In the genomic region with DNA sequence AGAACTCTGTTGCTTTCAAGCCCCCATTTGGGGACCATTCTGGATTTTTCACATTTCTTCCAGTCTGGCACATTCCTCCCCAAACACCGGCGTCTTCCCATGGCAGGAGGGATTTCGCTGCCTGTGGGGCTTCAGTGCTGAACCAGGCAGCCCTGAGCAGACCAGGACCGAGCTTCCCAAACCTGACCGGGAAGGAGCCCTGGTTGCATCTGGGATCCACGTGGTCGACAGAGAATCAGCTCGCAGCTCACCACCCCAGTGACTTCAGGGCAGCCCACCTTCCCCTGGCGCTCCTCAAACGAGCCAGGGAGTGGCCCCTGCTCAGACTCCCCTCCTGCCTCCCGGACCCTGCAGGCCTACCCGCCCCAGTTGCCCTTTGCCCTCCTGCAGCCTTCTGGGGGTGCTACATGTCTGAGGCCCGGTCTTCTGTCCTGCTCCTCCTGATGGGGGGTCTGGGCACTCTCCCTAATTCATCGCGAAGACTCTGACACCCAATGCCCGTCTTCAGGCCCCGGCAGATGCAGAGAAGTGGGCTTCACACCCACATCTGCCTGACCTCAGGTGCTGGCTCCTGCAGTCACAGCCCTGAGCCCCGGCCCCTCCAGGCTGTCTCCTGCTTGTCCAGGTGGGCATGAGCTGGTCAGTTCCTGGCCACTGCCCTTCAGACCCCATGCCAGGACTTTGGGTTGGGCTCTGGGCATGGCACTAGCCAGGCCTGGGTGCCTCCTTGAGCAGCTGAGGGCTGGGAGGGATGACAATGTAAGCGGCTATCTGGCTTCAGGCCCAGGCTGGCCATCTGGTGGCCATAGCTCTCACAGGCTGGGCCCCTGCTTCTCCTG, we compare ENCODE assay signal across 8 cellular contexts. TPM values are rescaled to one million over a fixed set of nuclear protein-coding genes. Genes with fewer than 3 reads are reported as not detected.
A peak's percentile ranks its signal among the peaks of the same experiment; 100 is the strongest.
DNase-seq lines count a peak whose midpoint lies in the region; ATAC-seq and TF ChIP-seq lines count a peak whose summit lies in the region.

No MANE protein-coding gene starts in this region.

- TF ChIP-seq POLR2A in suprapubic skin (IDR thresholded peaks at IDR 0.05): no peak

- H3K36me3 ChIP-seq in suprapubic skin: no peaks in the 10 kb centered on the region

- no peak for ATAC-seq in activated CD8-positive, alpha-beta memory T cell treated with anti-CD3 and anti-CD28 coated beads, Interleukin-2, amount 10 ng/mL, durations not matched to agents 7 days and 5 days
- ATAC-seq in HG03565 (IDR thresholded peaks at IDR 0.05; ENCODE audit: unreplicated experiment): no peak
- ATAC-seq in GM18511 (IDR thresholded peaks at IDR 0.05; ENCODE audit: unreplicated experiment): no peak

- no peak for TF ChIP-seq EP300 in suprapubic skin (IDR thresholded peaks at IDR 0.05)

- H3K9me3 ChIP-seq in iPS-18c (ENCODE audit: control insufficient read depth, insufficient read depth, low read length) (no peaks in the 10 kb centered on the region), suprapubic skin (no peaks in the 10 kb centered on the region)

- no peak for TF ChIP-seq CTCF in suprapubic skin (IDR thresholded peaks at IDR 0.05)

- H3K27ac Mint-ChIP-seq in activated CD4-positive, alpha-beta T cell treated with anti-CD3 and anti-CD28 coated beads, Interleukin-2, amount 10 ng/mL, durations not matched to agents 7 days and 5 days: peak overlapping the region; percentile 57
- H3K27ac Mint-ChIP-seq in activated CD8-positive, alpha-beta memory T cell treated with anti-CD3 and anti-CD28 coated beads, Interleukin-2, amount 10 ng/mL, durations not matched to agents 7 days and 5 days: no peak overlapping the region

- peaks cover 15% of the 10 kb centered on the region for H3K4me1 Mint-ChIP-seq in activated CD4-positive, alpha-beta T cell treated with anti-CD3 and anti-CD28 coated beads, Interleukin-2, amount 10 ng/mL, durations not matched to agents 7 days and 5 days
- peaks cover 7% of the 10 kb centered on the region for H3K4me1 Mint-ChIP-seq in activated CD8-positive, alpha-beta memory T cell treated with anti-CD3 and anti-CD28 coated beads, Interleukin-2, amount 10 ng/mL, durations not matched to agents 7 days and 5 days

- H3K4me3 ChIP-seq in iPS-18c (ENCODE audit: insufficient read depth, low read depth, low read length) (peak overlapping the region; percentile 47), suprapubic skin (peak overlapping the region; percentile 72)

- DNase-seq in activated CD4-positive, alpha-beta T cell treated with anti-CD3 and anti-CD28 coated beads, Interleukin-2, amount 10 ng/mL, durations not matched to agents 7 days and 5 days: no peak
- no peak for DNase-seq in activated CD4-positive, alpha-beta T cell treated with anti-CD3 and anti-CD28 coated beads, Interleukin-2, amount 50 U/mL, for 4 hours
- DNase-seq in activated CD8-positive, alpha-beta memory T cell treated with anti-CD3 and anti-CD28 coated beads, Interleukin-2, amount 10 ng/mL, durations not matched to agents 7 days and 5 days: peak; percentile 41
- peak; percentile 67 to 78 for DNase-seq in suprapubic skin (ENCODE audit: low spot score in 2 of 2)
- no peak for DNase-seq in NCI-H1930 (lab: John Stamatoyannopoulos, UW)

- no peaks in the 10 kb centered on the region for H3K27me3 ChIP-seq in suprapubic skin

- no peaks in the 10 kb centered on the region for H3K36me3 Mint-ChIP-seq in activated CD4-positive, alpha-beta T cell treated with anti-CD3 and anti-CD28 coated beads, Interleukin-2, amount 10 ng/mL, durations not matched to agents 7 days and 5 days (ENCODE audit: low read depth)
- H3K36me3 Mint-ChIP-seq in activated CD8-positive, alpha-beta memory T cell treated with anti-CD3 and anti-CD28 coated beads, Interleukin-2, amount 10 ng/mL, durations not matched to agents 7 days and 5 days: no peaks in the 10 kb centered on the region

- POLR2A ChIA-PET in activated CD4-positive, alpha-beta T cell treated with anti-CD3 and anti-CD28 coated beads, Interleukin-2, amount 10 ng/mL, durations not matched to agents 7 days and 5 days (lab: Charles Lee): no interaction called here

- peak overlapping the region; percentile 47 for H3K27ac ChIP-seq in suprapubic skin

- CTCF ChIA-PET in activated CD4-positive, alpha-beta T cell treated with anti-CD3 and anti-CD28 coated beads, Interleukin-2, amount 10 ng/mL, durations not matched to agents 7 days and 5 days (lab: Charles Lee): interaction anchor here (0.9 to 1.0 kb wide), 2 partner anchors 40 to 158 kb away, joined by 3 to 4 read pairs; partner anchors contain the start of gene WNT9A
- CTCF ChIA-PET in activated CD8-positive, alpha-beta memory T cell treated with anti-CD3 and anti-CD28 coated beads, Interleukin-2, amount 10 ng/mL, durations not matched to agents 7 days and 5 days (lab: Charles Lee): interaction anchor here (0.9 to 2.1 kb wide), 4 partner anchors 9 to 165 kb away, joined by 3 to 7 read pairs (median 6); no protein-coding TSS in a partner anchor

- H3K27me3 Mint-ChIP-seq in activated CD4-positive, alpha-beta T cell treated with anti-CD3 and anti-CD28 coated beads, Interleukin-2, amount 10 ng/mL, durations not matched to agents 7 days and 5 days: peaks cover 4% of the 10 kb centered on the region
- peaks cover 14% of the 10 kb centered on the region for H3K27me3 Mint-ChIP-seq in activated CD8-positive, alpha-beta memory T cell treated with anti-CD3 and anti-CD28 coated beads, Interleukin-2, amount 10 ng/mL, durations not matched to agents 7 days and 5 days

- no peaks in the 10 kb centered on the region for H3K9me3 Mint-ChIP-seq in activated CD4-positive, alpha-beta T cell treated with anti-CD3 and anti-CD28 coated beads, Interleukin-2, amount 10 ng/mL, durations not matched to agents 7 days and 5 days
- no peaks in the 10 kb centered on the region for H3K9me3 Mint-ChIP-seq in activated CD8-positive, alpha-beta memory T cell treated with anti-CD3 and anti-CD28 coated beads, Interleukin-2, amount 10 ng/mL, durations not matched to agents 7 days and 5 days (ENCODE audit: low read depth)

- peak overlapping the region; percentile 76 for H3K4me3 Mint-ChIP-seq in activated CD4-positive, alpha-beta T cell treated with anti-CD3 and anti-CD28 coated beads, Interleukin-2, amount 10 ng/mL, durations not matched to agents 7 days and 5 days
- H3K4me3 Mint-ChIP-seq in activated CD8-positive, alpha-beta memory T cell treated with anti-CD3 and anti-CD28 coated beads, Interleukin-2, amount 10 ng/mL, durations not matched to agents 7 days and 5 days: peak overlapping the region; percentile 75

- H3K4me1 ChIP-seq in suprapubic skin: peaks cover 46% of the 10 kb centered on the region

- 64% methylated on average over 10 of the region's 19 CpGs for WGBS in suprapubic skin

RNA-seq across cellular contexts. Expression of gene PRSS38, which starts 26.2 kb away (rescaled TPM):
- not detected for total RNA-seq in activated CD4-positive, alpha-beta T cell treated with anti-CD3 and anti-CD28 coated beads, Interleukin-2, amount 10 ng/mL, durations not matched to agents 7 days and 5 days
- not detected for total RNA-seq in activated CD8-positive, alpha-beta memory T cell treated with anti-CD3 and anti-CD28 coated beads, Interleukin-2, amount 10 ng/mL, durations not matched to agents 7 days and 5 days
- not detected for total RNA-seq in suprapubic skin

RNA-seq across cellular contexts. Expression of gene SNAP47, which starts 54.0 kb away (rescaled TPM):
- total RNA-seq in activated CD4-positive, alpha-beta T cell treated with anti-CD3 and anti-CD28 coated beads, Interleukin-2, amount 10 ng/mL, durations not matched to agents 7 days and 5 days: 10 to 100 TPM; 30.3 TPM
- total RNA-seq in activated CD8-positive, alpha-beta memory T cell treated with anti-CD3 and anti-CD28 coated beads, Interleukin-2, amount 10 ng/mL, durations not matched to agents 7 days and 5 days: 10 to 100 TPM; 33.9 to 35.3 TPM
- 10 to 100 TPM; 35.8 to 51.0 (median 42.9) TPM for total RNA-seq in suprapubic skin

RNA-seq across cellular contexts. Expression of gene JMJD4, which starts 54.2 kb away (rescaled TPM):
- total RNA-seq in activated CD4-positive, alpha-beta T cell treated with anti-CD3 and anti-CD28 coated beads, Interleukin-2, amount 10 ng/mL, durations not matched to agents 7 days and 5 days: 10 to 100 TPM; 15.4 to 20.0 TPM
- 10 to 100 TPM; 17.7 to 24.1 TPM for total RNA-seq in activated CD8-positive, alpha-beta memory T cell treated with anti-CD3 and anti-CD28 coated beads, Interleukin-2, amount 10 ng/mL, durations not matched to agents 7 days and 5 days
- 10 to 100 TPM in 3 of 4 donors, 1 to 10 TPM in 1; 9.9 to 24.2 (median 16.5) TPM for total RNA-seq in suprapubic skin

Comparison
In these comparisons a context has a peak if more than half of its experiments do, and no peak if none do; other contexts are left out.
1. DNase-seq: peak in activated CD8-positive, alpha-beta memory T cell treated with anti-CD3 and anti-CD28 coated beads, Interleukin-2, amount 10 ng/mL, durations not matched to agents 7 days and 5 days (single experiment) and suprapubic skin (2 of 2); none in activated CD4-positive, alpha-beta T cell treated with anti-CD3 and anti-CD28 coated beads, Interleukin-2, amount 10 ng/mL, durations not matched to agents 7 days and 5 days (single experiment), activated CD4-positive, alpha-beta T cell treated with anti-CD3 and anti-CD28 coated beads, Interleukin-2, amount 50 U/mL, for 4 hours (0 of 2) and NCI-H1930 (0 of 2).